Comparison of ENCODE assay signal across 9 cellular contexts in the genomic region with DNA sequence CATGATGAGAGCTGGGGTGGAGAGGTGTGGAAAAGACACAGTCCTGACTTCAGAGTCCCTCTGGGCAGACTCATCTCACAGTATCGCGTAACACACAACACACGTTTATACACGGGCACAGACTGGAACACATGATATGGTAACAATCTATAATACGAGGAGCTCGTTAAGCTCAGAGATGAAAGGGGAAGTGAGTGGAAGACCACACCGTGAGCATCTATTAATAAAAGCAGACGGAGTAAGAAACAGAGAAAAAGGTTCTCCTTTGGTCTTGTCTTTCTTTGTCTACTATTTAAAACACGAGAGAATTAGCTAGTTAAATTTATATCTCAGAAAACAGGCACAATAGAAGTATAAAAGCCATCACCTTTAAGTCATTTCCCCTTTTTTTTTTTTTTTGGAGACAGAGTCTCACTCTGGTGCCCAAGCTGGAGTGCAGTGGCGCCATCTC. TPM values are rescaled to one million over a fixed set of nuclear protein-coding genes. Genes with fewer than 3 reads are reported as not detected.
DNase-seq lines count a peak whose midpoint lies in the region; ATAC-seq and TF ChIP-seq lines count a peak whose summit lies in the region.
"Had no signal": no experiment of that assay in that cellular context is flagged by ENCODE, and none has a peak within 500 bp of the region (broad histone marks: within the 10 kb centered on the region; RNA-seq: fewer than 3 reads in every experiment).

No MANE protein-coding gene starts in this region.

- H3K4me1 Mint-ChIP-seq in CD4-positive, alpha-beta memory T cell, result peaks cover 68 to 96% (median 83%) of the 10 kb centered on the region in 4 donors
- H3K4me1 Mint-ChIP-seq in endodermal cell, result peaks cover 64% of the 10 kb centered on the region

- no peak overlapping the region for H3K4me3 ChIP-seq in CD4-positive, alpha-beta memory T cell (ENCODE audit: low read length in 2 of 2)
- no peak overlapping the region for H3K4me3 ChIP-seq in endodermal cell (ENCODE audit: low read length)
- no peak overlapping the region for H3K4me3 ChIP-seq in ovary
- H3K4me3 ChIP-seq in vagina, result no peak overlapping the region
- H3K4me3 ChIP-seq: heart left ventricle had no signal

- H3K9me3 Mint-ChIP-seq in CD4-positive, alpha-beta memory T cell, result no peaks in the 10 kb centered on the region
- no peaks in the 10 kb centered on the region for H3K9me3 Mint-ChIP-seq in endodermal cell

- ATAC-seq in GM21423 (IDR thresholded peaks at IDR 0.05; ENCODE audit: unreplicated experiment) (peak; percentile 74), GM19023 (IDR thresholded peaks at IDR 0.05; ENCODE audit: unreplicated experiment) (no peak)
- ATAC-seq: heart left ventricle had no signal

- no peaks in the 10 kb centered on the region for H3K36me3 ChIP-seq in CD4-positive, alpha-beta memory T cell (ENCODE audit: insufficient read depth, low read length)
- H3K36me3 ChIP-seq in endodermal cell (ENCODE audit: control insufficient read depth, insufficient read depth, low read length) (peaks cover 7% of the 10 kb centered on the region), ovary (no peaks in the 10 kb centered on the region), vagina (no peaks in the 10 kb centered on the region)
- H3K36me3 ChIP-seq: heart left ventricle had no signal

- intact Hi-C loops in CD4-positive, alpha-beta memory T cell (cut with micrococcal nuclease), result no loop called here
- intact Hi-C loops in ovary (cut with DNase I), result no loop called here
- intact Hi-C loops in vagina (cut with DNase I), result no loop called here

- H3K27me3 Mint-ChIP-seq in CD4-positive, alpha-beta memory T cell, result no peaks in the 10 kb centered on the region
- H3K27me3 Mint-ChIP-seq in endodermal cell (ENCODE audit: insufficient read depth), result no peaks in the 10 kb centered on the region

- peaks cover 0 to 14% of the 10 kb centered on the region in 2 donors for H3K36me3 Mint-ChIP-seq in CD4-positive, alpha-beta memory T cell
- peaks cover 5% of the 10 kb centered on the region for H3K36me3 Mint-ChIP-seq in endodermal cell (ENCODE audit: low read depth)

- peak overlapping the region in 7 of 8 donors; percentile 4 to 84 (median 65) for H3K4me3 Mint-ChIP-seq in CD4-positive, alpha-beta memory T cell
- no peak overlapping the region for H3K4me3 Mint-ChIP-seq in endodermal cell

- H3K9me3 ChIP-seq in CD4-positive, alpha-beta memory T cell (ENCODE audit: control insufficient read depth in 1 of 2, low read length in 2 of 2), result no peaks in the 10 kb centered on the region
- H3K9me3 ChIP-seq in endodermal cell (ENCODE audit: control insufficient read depth, low read length) (no peaks in the 10 kb centered on the region), ovary (no peaks in the 10 kb centered on the region), vagina (no peaks in the 10 kb centered on the region)
- H3K9me3 ChIP-seq: heart left ventricle had no signal

- no peak overlapping the region for H3K27ac ChIP-seq in CD4-positive, alpha-beta memory T cell (ENCODE audit: low read depth, low read length)
- H3K27ac ChIP-seq in endodermal cell (ENCODE audit: low read depth, low read length) (no peak overlapping the region), ovary (no peak overlapping the region), vagina (no peak overlapping the region)
- H3K27ac ChIP-seq: heart left ventricle had no signal

- no peak for DNase-seq in CD4-positive, alpha-beta memory T cell
- DNase-seq in NAMALWA (ENCODE audit: low spot score), result peak; percentile 73
- no peak for DNase-seq in endodermal cell
- DNase-seq in ovary, result no peak
- DNase-seq in stimulated activated CD4-positive, alpha-beta T cell treated with anti-CD3 and anti-CD28 coated beads, Interleukin-15, amount 100 ng/mL, for 24 hours, result no peak
- no peak for DNase-seq in vagina (ENCODE audit: extremely low spot score in 2 of 2)
- DNase-seq: heart left ventricle had no signal

- CTCF ChIA-PET in CD4-positive, alpha-beta memory T cell (lab: Charles Lee; ENCODE audit: partially characterized antibody), result interaction anchor here (0.7 kb wide), 1 partner anchor 236 kb away, joined by 3 read pairs; no protein-coding TSS in a partner anchor

- peaks cover 91% of the 10 kb centered on the region for H3K4me1 ChIP-seq in CD4-positive, alpha-beta memory T cell (ENCODE audit: insufficient read depth, low read length)
- peaks cover 20% of the 10 kb centered on the region for H3K4me1 ChIP-seq in endodermal cell (ENCODE audit: control insufficient read depth, insufficient read depth, low read length)
- peaks cover 32% of the 10 kb centered on the region for H3K4me1 ChIP-seq in ovary (ENCODE audit: insufficient read depth)
- peaks cover 100% of the 10 kb centered on the region for H3K4me1 ChIP-seq in vagina

- H3K27ac Mint-ChIP-seq in CD4-positive, alpha-beta memory T cell, result peak overlapping the region; percentile 9 to 89 (median 66)
- peak overlapping the region; percentile 19 for H3K27ac Mint-ChIP-seq in endodermal cell

- no peak for TF ChIP-seq EP300 in ovary (IDR thresholded peaks at IDR 0.05)

- H3K27me3 ChIP-seq in CD4-positive, alpha-beta memory T cell (ENCODE audit: insufficient read depth, low read length), result no peaks in the 10 kb centered on the region
- H3K27me3 ChIP-seq in endodermal cell (ENCODE audit: control insufficient read depth, insufficient read depth, low read length, poor library complexity, severe bottlenecking) (no peaks in the 10 kb centered on the region), ovary (no peaks in the 10 kb centered on the region), vagina (no peaks in the 10 kb centered on the region)
- H3K27me3 ChIP-seq: heart left ventricle had no signal

- no peak for TF ChIP-seq POLR2A in ovary (IDR thresholded peaks at IDR 0.05)
- no peak for TF ChIP-seq POLR2A in vagina (IDR thresholded peaks at IDR 0.05)

- no peak overlapping the region for H3K9ac ChIP-seq in endodermal cell (ENCODE audit: extremely low read depth, low read length, poor library complexity, severe bottlenecking)

- no peak for TF ChIP-seq CTCF in endodermal cell (conservative IDR thresholded peaks at IDR 0.05)
- no peak for TF ChIP-seq CTCF in ovary (IDR thresholded peaks at IDR 0.05)
- TF ChIP-seq CTCF in vagina (IDR thresholded peaks at IDR 0.05), result no peak

- POLR2A ChIA-PET in CD4-positive, alpha-beta memory T cell (lab: Charles Lee; ENCODE audit: partially characterized antibody), result interaction anchor here (1.2 to 1.4 kb wide), 2 partner anchors 8 to 30 kb away, joined by 3 read pairs; no protein-coding TSS in a partner anchor

- WGBS in endodermal cell (ENCODE audit: insufficient coverage in 1 of 2, insufficient read length in 1 of 2), 2 experiments, result 94 to 96% methylated on average over 10 of the region's 10 CpGs
- 78 to 84% (median 80%) methylated on average over 10 of the region's 10 CpGs for WGBS in ovary, 3 donors

RNA-seq across cellular contexts. Expression of a gene that starts 13.5 kb away (rescaled TPM):
- 100 to 1,000 TPM; 229 to 246 TPM for total RNA-seq in CD4-positive, alpha-beta memory T cell
- 10 to 100 TPM in 1 of 2 donors, 1 to 10 TPM in 1; 3.9 to 49.7 TPM for polyA plus RNA-seq in CD4-positive, alpha-beta memory T cell
- total RNA-seq in endodermal cell (100 to 1,000 TPM; 118 to 159 TPM), ovary (100 to 1,000 TPM in 5 of 7 donors, 10 to 100 TPM in 2; 56.1 to 188 (median 123) TPM), vagina (135 TPM)
- 99.5 TPM for polyA plus RNA-seq in endodermal cell (2013, experiment 1 of 2)
- 88.3 TPM for polyA plus RNA-seq in endodermal cell (2013, experiment 2 of 2)
- 10 to 100 TPM; 52.1 to 68.5 TPM for polyA plus RNA-seq in ovary

RNA-seq across cellular contexts. Expression of a gene that starts 31.4 kb away (rescaled TPM):
- total RNA-seq in CD4-positive, alpha-beta memory T cell, result 100 to 1,000 TPM; 157 to 160 TPM
- 10 to 100 TPM; 46.4 to 48.5 TPM for polyA plus RNA-seq in CD4-positive, alpha-beta memory T cell
- total RNA-seq in endodermal cell (100 to 1,000 TPM; 153 to 156 TPM), ovary (100 to 1,000 TPM in 3 of 7 donors, 10 to 100 TPM in 4; 73.5 to 145 (median 96.0) TPM), vagina (119 TPM)
- polyA plus RNA-seq in endodermal cell (2013, experiment 1 of 2), result 85.2 TPM
- 78.0 TPM for polyA plus RNA-seq in endodermal cell (2013, experiment 2 of 2)
- polyA plus RNA-seq in ovary, result 10 to 100 TPM; 48.9 to 76.7 TPM
